ENCODE assay signal across 20 cellular contexts in genomic region chr20:41615671-41616070, GRCh38. TPM values are rescaled to one million over a fixed set of nuclear protein-coding genes. Genes with fewer than 3 reads are reported as not detected.
A peak's percentile ranks its signal among the peaks of the same experiment; 100 is the strongest.
DNase-seq lines count a peak whose midpoint lies in the region; ATAC-seq and TF ChIP-seq lines count a peak whose summit lies in the region.
"Had no signal": no experiment of that assay in that cellular context is flagged by ENCODE, and none has a peak within 500 bp of the region (broad histone marks: within the 10 kb centered on the region; RNA-seq: fewer than 3 reads in every experiment).

No MANE protein-coding gene starts in this region.

- no peak for ATAC-seq in HG02840 (IDR thresholded peaks at IDR 0.05; ENCODE audit: low FRiP score, unreplicated experiment)
- ATAC-seq: gastroesophageal sphincter, right cardiac atrium had no signal

- peaks cover 62% of the 10 kb centered on the region for H3K4me1 ChIP-seq in Karpas-422 (ENCODE audit: low read length)

- H3K9ac ChIP-seq in Karpas-422 (ENCODE audit: low read length), result peak overlapping the region; percentile 29; the same call in 1 of the 2 replicates

- H3K27me3 ChIP-seq in Karpas-422 (ENCODE audit: low read length), result no peaks in the 10 kb centered on the region
- H3K27me3 ChIP-seq: gastroesophageal sphincter had no signal

- peak overlapping the region; percentile 36 for H3K4me2 ChIP-seq in Karpas-422 (ENCODE audit: low read depth, low read length, poor library complexity, severe bottlenecking)

- TF ChIP-seq CTCF in nephron progenitor cell (IDR thresholded peaks at IDR 0.05), result no peak

- no peak overlapping the region for H3K27ac Mint-ChIP-seq in T-helper 1 cell treated with Interleukin-12 subunit alpha and Interleukin-12 subunit beta and Interleukin-4 antibody, amounts not matched to agents 30 μg/mL and 1 μg/mL, for 36 hours
- H3K27ac Mint-ChIP-seq in activated T-helper 1 cell treated with anti-CD3 and anti-CD28 coated beads, Interleukin-12 subunit alpha, Interleukin-12 subunit beta, Interleukin-2, Interleukin-4 antibody, amounts not matched to agents 30 ng/mL and 10 ng/mL and 1 ng/mL, durations not matched to agents 14 hours and 24 hours and 36 hours, result no peak overlapping the region
- no peak overlapping the region for H3K27ac Mint-ChIP-seq in nephron progenitor cell
- H3K27ac Mint-ChIP-seq: activated T-helper 2 cell treated with anti-CD3 and anti-CD28 coated beads, Interferon-gamma antibody, Interleukin-2, Interleukin-4, amounts not matched to agents 10 μg/mL and 5 μg/mL and 100 μg/mL, durations not matched to agents 14 hours and 24 hours and 36 hours had no signal

- H3K36me3 Mint-ChIP-seq in T-helper 1 cell treated with Interleukin-12 subunit alpha and Interleukin-12 subunit beta and Interleukin-4 antibody, amounts not matched to agents 30 μg/mL and 1 μg/mL, for 36 hours (ENCODE audit: low read depth), result no peaks in the 10 kb centered on the region
- peaks cover 4% of the 10 kb centered on the region for H3K36me3 Mint-ChIP-seq in activated T-helper 1 cell treated with anti-CD3 and anti-CD28 coated beads, Interleukin-12 subunit alpha, Interleukin-12 subunit beta, Interleukin-2, Interleukin-4 antibody, amounts not matched to agents 30 ng/mL and 10 ng/mL and 1 ng/mL, durations not matched to agents 14 hours and 24 hours and 36 hours (ENCODE audit: low read depth)
- peaks cover 7% of the 10 kb centered on the region for H3K36me3 Mint-ChIP-seq in nephron progenitor cell (ENCODE audit: low read depth)

- H3K36me3 ChIP-seq in Karpas-422 (ENCODE audit: insufficient read depth, low read length), result no peaks in the 10 kb centered on the region
- H3K36me3 ChIP-seq: gastroesophageal sphincter, thoracic aorta had no signal

- peaks cover 29% of the 10 kb centered on the region for H3K4me1 Mint-ChIP-seq in T-helper 1 cell treated with Interleukin-12 subunit alpha and Interleukin-12 subunit beta and Interleukin-4 antibody, amounts not matched to agents 30 μg/mL and 1 μg/mL, for 36 hours (ENCODE audit: low read depth)
- peaks cover 46% of the 10 kb centered on the region for H3K4me1 Mint-ChIP-seq in activated T-helper 1 cell treated with anti-CD3 and anti-CD28 coated beads, Interleukin-12 subunit alpha, Interleukin-12 subunit beta, Interleukin-2, Interleukin-4 antibody, amounts not matched to agents 30 ng/mL and 10 ng/mL and 1 ng/mL, durations not matched to agents 14 hours and 24 hours and 36 hours (ENCODE audit: low read depth)
- peaks cover 52% of the 10 kb centered on the region for H3K4me1 Mint-ChIP-seq in nephron progenitor cell

- no peaks in the 10 kb centered on the region for H3K9me3 ChIP-seq in Karpas-422 (ENCODE audit: low read length)
- H3K9me3 ChIP-seq: gastroesophageal sphincter, thoracic aorta had no signal

- H4K20me1 ChIP-seq in Karpas-422 (ENCODE audit: insufficient read depth, low read depth, low read length), result peaks cover 40% of the 10 kb centered on the region

- H3K9me2 ChIP-seq in Karpas-422 (replicated peaks; ENCODE audit: insufficient read depth, low read length), result no peaks in the 10 kb centered on the region

- H2AFZ ChIP-seq in Karpas-422 (ENCODE audit: low read length), result no peak overlapping the region

- H3K9me3 Mint-ChIP-seq in T-helper 1 cell treated with Interleukin-12 subunit alpha and Interleukin-12 subunit beta and Interleukin-4 antibody, amounts not matched to agents 30 μg/mL and 1 μg/mL, for 36 hours, result no peaks in the 10 kb centered on the region
- H3K9me3 Mint-ChIP-seq in activated T-helper 1 cell treated with anti-CD3 and anti-CD28 coated beads, Interleukin-12 subunit alpha, Interleukin-12 subunit beta, Interleukin-2, Interleukin-4 antibody, amounts not matched to agents 30 ng/mL and 10 ng/mL and 1 ng/mL, durations not matched to agents 14 hours and 24 hours and 36 hours, result no peaks in the 10 kb centered on the region
- peaks cover 5% of the 10 kb centered on the region for H3K9me3 Mint-ChIP-seq in nephron progenitor cell
- H3K9me3 Mint-ChIP-seq: activated T-helper 2 cell treated with anti-CD3 and anti-CD28 coated beads, Interferon-gamma antibody, Interleukin-2, Interleukin-4, amounts not matched to agents 10 μg/mL and 5 μg/mL and 100 μg/mL, durations not matched to agents 14 hours and 24 hours and 36 hours had no signal

- no peak overlapping the region for H3K4me3 ChIP-seq in Karpas-422 (ENCODE audit: low read length)
- H3K4me3 ChIP-seq: gastroesophageal sphincter, thoracic aorta had no signal

- H3K79me2 ChIP-seq in Karpas-422 (ENCODE audit: low read length), result peaks cover 68% of the 10 kb centered on the region

- intact Hi-C loops in activated T-helper 1 cell treated with anti-CD3 and anti-CD28 coated beads, Interleukin-12 subunit alpha, Interleukin-12 subunit beta, Interleukin-2, Interleukin-4 antibody, amounts not matched to agents 30 ng/mL and 10 ng/mL and 1 ng/mL, durations not matched to agents 14 hours and 24 hours and 36 hours (cut with micrococcal nuclease), result no loop called here

- no peak overlapping the region for H3K27ac ChIP-seq in Karpas-422 (ENCODE audit: low read length)
- H3K27ac ChIP-seq: epithelial cell of prostate, gastroesophageal sphincter, thoracic aorta had no signal

- DNase-seq in T-helper 1 cell, result no peak
- DNase-seq in Karpas-422, result no peak
- DNase-seq in activated T-helper 1 cell treated with anti-CD3 and anti-CD28 coated beads, Interleukin-12 subunit alpha, Interleukin-12 subunit beta, Interleukin-2, Interleukin-4 antibody, amounts not matched to agents 30 ng/mL and 10 ng/mL and 1 ng/mL, durations not matched to agents 14 hours and 24 hours and 36 hours (ENCODE audit: low spot score), result no peak
- no peak for DNase-seq in nephron progenitor cell
- no peak for DNase-seq in NCI-H1930 (lab: John Stamatoyannopoulos, UW)
- no peak for DNase-seq in 8988T
- DNase-seq: activated CD4-positive, alpha-beta T cell treated with anti-CD3 and anti-CD28 coated beads, Interleukin-2, amount 50 U/mL, for 4 hours; anterior cingulate cortex; H7; NCI-H1417 treated with DMSO at 0.1 percent for 48 hours; NCI-H226; right cardiac atrium; Right ventricle myocardium superior; T-helper 9 cell had no signal

- peak overlapping the region; percentile 91 for H3K4me3 Mint-ChIP-seq in T-helper 1 cell treated with Interleukin-12 subunit alpha and Interleukin-12 subunit beta and Interleukin-4 antibody, amounts not matched to agents 30 μg/mL and 1 μg/mL, for 36 hours
- H3K4me3 Mint-ChIP-seq in activated T-helper 1 cell treated with anti-CD3 and anti-CD28 coated beads, Interleukin-12 subunit alpha, Interleukin-12 subunit beta, Interleukin-2, Interleukin-4 antibody, amounts not matched to agents 30 ng/mL and 10 ng/mL and 1 ng/mL, durations not matched to agents 14 hours and 24 hours and 36 hours, result peak overlapping the region; percentile 60
- peak overlapping the region; percentile 63 for H3K4me3 Mint-ChIP-seq in nephron progenitor cell

- peaks cover 9% of the 10 kb centered on the region for H3K27me3 Mint-ChIP-seq in T-helper 1 cell treated with Interleukin-12 subunit alpha and Interleukin-12 subunit beta and Interleukin-4 antibody, amounts not matched to agents 30 μg/mL and 1 μg/mL, for 36 hours (ENCODE audit: low read depth)
- peaks cover 8% of the 10 kb centered on the region for H3K27me3 Mint-ChIP-seq in activated T-helper 1 cell treated with anti-CD3 and anti-CD28 coated beads, Interleukin-12 subunit alpha, Interleukin-12 subunit beta, Interleukin-2, Interleukin-4 antibody, amounts not matched to agents 30 ng/mL and 10 ng/mL and 1 ng/mL, durations not matched to agents 14 hours and 24 hours and 36 hours (ENCODE audit: insufficient read depth)
- peaks cover 16% of the 10 kb centered on the region for H3K27me3 Mint-ChIP-seq in nephron progenitor cell (ENCODE audit: low read depth, poor library complexity)

RNA-seq across cellular contexts. Expression of gene CHD6, which starts 2.5 kb away (rescaled TPM):
- total RNA-seq in Karpas-422 (2014; rRNA removed; shearing (Covaris generic); ENCODE audit: low replicate concordance), result 19.5 and 25.3 TPM in 2 replicates
- 34.3 and 36.8 TPM in 2 replicates for total RNA-seq in activated T-helper 1 cell treated with anti-CD3 and anti-CD28 coated beads, Interleukin-12 subunit alpha, Interleukin-12 subunit beta, Interleukin-2, Interleukin-4 antibody, amounts not matched to agents 30 ng/mL and 10 ng/mL and 1 ng/mL, durations not matched to agents 14 hours and 24 hours and 36 hours
